ENCODE assay signal across 11 cellular contexts in the genomic region with DNA sequence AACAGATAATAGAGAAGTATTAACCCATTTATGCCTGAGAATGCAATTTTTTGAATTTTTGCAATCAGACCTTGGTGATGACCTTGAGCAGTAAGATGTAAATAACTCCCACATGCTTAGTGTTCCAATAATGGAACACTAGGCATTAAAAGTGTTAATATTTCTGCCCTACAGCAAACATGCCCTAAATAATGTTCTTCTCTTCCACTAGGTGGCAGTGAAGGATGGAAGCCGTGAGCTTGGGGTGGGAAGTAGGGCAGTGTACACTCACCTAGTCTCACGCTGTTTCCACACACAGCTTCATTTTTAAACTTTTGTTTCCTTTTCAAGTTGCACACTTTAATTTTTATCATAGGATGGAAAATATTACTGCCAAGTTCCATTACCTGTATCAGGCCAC.
DNase-seq lines count a peak whose midpoint lies in the region; ATAC-seq, FAIRE-seq and TF ChIP-seq lines count a peak whose summit lies in the region.
"Had no signal": no experiment of that assay in that cellular context is flagged by ENCODE, and none has a peak within 500 bp of the region (broad histone marks: within the 10 kb centered on the region; RNA-seq: fewer than 3 reads in every experiment).

No MANE protein-coding gene starts in this region.

- H3K27me3 ChIP-seq in OCI-LY1 (ENCODE audit: insufficient read depth, low read length) = no peaks in the 10 kb centered on the region
- H3K27me3 ChIP-seq in esophagus muscularis mucosa = no peaks in the 10 kb centered on the region

- no peaks in the 10 kb centered on the region for H3K4me1 ChIP-seq in OCI-LY1 (ENCODE audit: insufficient read depth, low read length, severe bottlenecking)
- H3K4me1 ChIP-seq in esophagus muscularis mucosa = no peaks in the 10 kb centered on the region

- no peak overlapping the region for H3K27ac Mint-ChIP-seq in stimulated activated naive B cell treated with anti-CD40 and anti-IgM and Interleukin-4, amounts not matched to agents 10 μg/mL and 1 μg/mL and 100 μg/mL, for 72 hours
- H3K27ac Mint-ChIP-seq: CD4-positive, alpha-beta memory T cell; effector memory CD8-positive, alpha-beta T cell had no signal

- DNase-seq in ACHN = peak; percentile 10
- DNase-seq in H4 (ENCODE audit: low spot score) = peak; percentile 58
- no peak for DNase-seq in fibroblast of the aortic adventitia (ENCODE audit: low read depth)
- no peak for DNase-seq in stimulated activated naive B cell treated with anti-CD40 and anti-IgM and Interleukin-4, amounts not matched to agents 10 μg/mL and 1 μg/mL and 100 μg/mL, for 72 hours
- DNase-seq in esophagus muscularis mucosa (ENCODE audit: extremely low spot score) = no peak
- DNase-seq in H54 (ENCODE audit: insufficient read length, low spot score) = no peak
- DNase-seq: activated CD4-positive, alpha-beta T cell treated with anti-CD3 and anti-CD28 coated beads, Interleukin-2, amount 50 U/mL, for 4 hours; CD4-positive, alpha-beta memory T cell; effector memory CD8-positive, alpha-beta T cell had no signal

- H4K20me1 ChIP-seq in OCI-LY1 (ENCODE audit: insufficient read depth, low read length) = no peaks in the 10 kb centered on the region

- WGBS in esophagus muscularis mucosa = 55% methylated on average over 2 of the region's 2 CpGs

- no peaks in the 10 kb centered on the region for H3K36me3 Mint-ChIP-seq in stimulated activated naive B cell treated with anti-CD40 and anti-IgM and Interleukin-4, amounts not matched to agents 10 μg/mL and 1 μg/mL and 100 μg/mL, for 72 hours
- H3K36me3 Mint-ChIP-seq: CD4-positive, alpha-beta memory T cell had no signal

- ATAC-seq in GM21786 (IDR thresholded peaks at IDR 0.05; ENCODE audit: unreplicated experiment) = no peak
- no peak for ATAC-seq in stimulated activated naive B cell treated with anti-CD40 and anti-IgM and Interleukin-4, amounts not matched to agents 10 μg/mL and 1 μg/mL and 100 μg/mL, for 72 hours (replicated peaks)
- ATAC-seq: effector memory CD8-positive, alpha-beta T cell had no signal

- H3K4me3 ChIP-seq in OCI-LY1 (ENCODE audit: low read depth, low read length, poor library complexity, severe bottlenecking) (no peak overlapping the region), fibroblast of the aortic adventitia (ENCODE audit: low read depth, low read length) (no peak overlapping the region), esophagus muscularis mucosa (no peak overlapping the region)

- H3K4me3 Mint-ChIP-seq in stimulated activated naive B cell treated with anti-CD40 and anti-IgM and Interleukin-4, amounts not matched to agents 10 μg/mL and 1 μg/mL and 100 μg/mL, for 72 hours = no peak overlapping the region
- H3K4me3 Mint-ChIP-seq: CD4-positive, alpha-beta memory T cell; effector memory CD8-positive, alpha-beta T cell had no signal

- no peaks in the 10 kb centered on the region for H3K27me3 Mint-ChIP-seq in stimulated activated naive B cell treated with anti-CD40 and anti-IgM and Interleukin-4, amounts not matched to agents 10 μg/mL and 1 μg/mL and 100 μg/mL, for 72 hours
- H3K27me3 Mint-ChIP-seq: CD4-positive, alpha-beta memory T cell; effector memory CD8-positive, alpha-beta T cell had no signal

- no peaks in the 10 kb centered on the region for H3K9me2 ChIP-seq in OCI-LY1 (ENCODE audit: low read depth, low read length)

- no peak overlapping the region for H3K9ac ChIP-seq in OCI-LY1 (ENCODE audit: low read length)

- TF ChIP-seq POLR2A in esophagus muscularis mucosa (IDR thresholded peaks at IDR 0.05; ENCODE audit: low read depth) (no peak), H54 (IDR thresholded peaks at IDR 0.05; ENCODE audit: low read depth, low read length) (no peak)

- in situ Hi-C loops in ACHN (cut with HindIII; ENCODE audit: low pct_ligation_motif_present, low pct_unique_long_range_greater_than_20kb, low sequenced_read_pairs) = no loop called here

- H3K27ac ChIP-seq in OCI-LY1 (ENCODE audit: low read depth, low read length, poor library complexity, severe bottlenecking) (no peak overlapping the region), esophagus muscularis mucosa (replicated peaks in 1 of 4) (no peak overlapping the region)

- H3K4me1 Mint-ChIP-seq in stimulated activated naive B cell treated with anti-CD40 and anti-IgM and Interleukin-4, amounts not matched to agents 10 μg/mL and 1 μg/mL and 100 μg/mL, for 72 hours = peaks cover 0 to 1% of the 10 kb centered on the region in 2 donors
- H3K4me1 Mint-ChIP-seq: CD4-positive, alpha-beta memory T cell had no signal

- H3K9me3 Mint-ChIP-seq in stimulated activated naive B cell treated with anti-CD40 and anti-IgM and Interleukin-4, amounts not matched to agents 10 μg/mL and 1 μg/mL and 100 μg/mL, for 72 hours = peaks cover 9 to 23% of the 10 kb centered on the region in 2 donors

- H3K36me3 ChIP-seq in OCI-LY1 (ENCODE audit: insufficient read depth, low read length) (no peaks in the 10 kb centered on the region), esophagus muscularis mucosa (no peaks in the 10 kb centered on the region)

- H3K79me2 ChIP-seq in OCI-LY1 (ENCODE audit: insufficient read depth, low read length) = no peaks in the 10 kb centered on the region

- TF ChIP-seq EP300 in esophagus muscularis mucosa (IDR thresholded peaks at IDR 0.05) = no peak

- H2AFZ ChIP-seq in OCI-LY1 (ENCODE audit: low read length) = no peak overlapping the region

- H3K4me2 ChIP-seq in OCI-LY1 (ENCODE audit: low read length) = no peak overlapping the region

- no peaks in the 10 kb centered on the region for H3K9me3 ChIP-seq in OCI-LY1 (ENCODE audit: low read length)
- peaks cover 0 to 8% (median 0%) of the 10 kb centered on the region in 4 donors for H3K9me3 ChIP-seq in esophagus muscularis mucosa

- no peaks in the 10 kb centered on the region for H3F3A ChIP-seq in OCI-LY1 (ENCODE audit: insufficient read depth, low read length)

- intact Hi-C loops in esophagus muscularis mucosa (cut with DNase I) = no loop called here

- TF ChIP-seq CTCF in OCI-LY1 (IDR thresholded peaks at IDR 0.05; ENCODE audit: low read length) = peak; percentile 12; the same call in 1 of the 2 replicates
- TF ChIP-seq CTCF in fibroblast of the aortic adventitia (IDR thresholded peaks at IDR 0.05; ENCODE audit: insufficient read depth, low read length) = peak; percentile 12
- peak in 1 of 3 experiments; percentile 10 for TF ChIP-seq CTCF in esophagus muscularis mucosa (IDR thresholded peaks at IDR 0.05)

- FAIRE-seq in H54 (lab: Jason Lieb, UNC) = no peak

Comparison
In these comparisons a context has a peak if more than half of its experiments do, and no peak if none do; other contexts are left out.
1. DNase-seq: peak in ACHN (single experiment) and H4 (single experiment); none in fibroblast of the aortic adventitia (single experiment), stimulated activated naive B cell treated with anti-CD40 and anti-IgM and Interleukin-4, amounts not matched to agents 10 μg/mL and 1 μg/mL and 100 μg/mL, for 72 hours (single experiment), esophagus muscularis mucosa (single experiment) and H54 (single experiment).